13 cellular contexts compared by ENCODE assay signal in genomic region chr5:173093597-173093996, GRCh38. TPM values are rescaled to one million over a fixed set of nuclear protein-coding genes. Genes with fewer than 3 reads are reported as not detected.
DNase-seq lines count a peak whose midpoint lies in the region; ATAC-seq and TF ChIP-seq lines count a peak whose summit lies in the region.
"Had no signal": no experiment of that assay in that cellular context is flagged by ENCODE, and none has a peak within 500 bp of the region (broad histone marks: within the 10 kb centered on the region; RNA-seq: fewer than 3 reads in every experiment).

No MANE protein-coding gene starts in this region.

- no peaks in the 10 kb centered on the region for H3K27me3 ChIP-seq in Caco-2 (replicated peaks; ENCODE audit: control insufficient read depth, insufficient read depth, low read length)
- H3K27me3 ChIP-seq in RWPE2 (ENCODE audit: insufficient read depth, poor library complexity, severe bottlenecking): no peaks in the 10 kb centered on the region
- no peaks in the 10 kb centered on the region for H3K27me3 ChIP-seq in gastroesophageal sphincter
- H3K27me3 ChIP-seq in gastrocnemius medialis: no peaks in the 10 kb centered on the region
- H3K27me3 ChIP-seq: SJCRH30 had no signal

- intact Hi-C loops in Caco-2 (cut with micrococcal nuclease; ENCODE audit: unreplicated experiment) (no loop called here), gastrocnemius medialis (cut with DNase I; ENCODE audit: low total_unique reads) (no loop called here)

- H3K36me3 ChIP-seq in Caco-2 (ENCODE audit: control insufficient read depth, insufficient read depth, low read length) (peaks cover 1% of the 10 kb centered on the region; the same call in 1 of the 2 replicates), RWPE2 (ENCODE audit: low read depth) (no peaks in the 10 kb centered on the region), gastroesophageal sphincter (peaks cover 0 to 37% of the 10 kb centered on the region in 2 donors), gastrocnemius medialis (peaks cover 0 to 13% of the 10 kb centered on the region in 2 donors)
- H3K36me3 ChIP-seq: SJCRH30 had no signal

- DNase-seq in Caco-2: peak; percentile 11 to 43
- DNase-seq in RWPE2 (ENCODE audit: low spot score): no peak
- DNase-seq in gastrocnemius medialis: no peak
- DNase-seq in stimulated activated CD4-positive, alpha-beta T cell treated with anti-CD3 and anti-CD28 coated beads, Interleukin-4, amount 100 ng/mL, for 4 hours: no peak
- no peak for DNase-seq in dedifferentiated amniotic fluid mesenchymal stem cell (ENCODE audit: extremely low spot score)
- no peak for DNase-seq in activated naive CD4-positive, alpha-beta T cell treated with Interleukin-2 at 50 U/mL for 16 hours
- DNase-seq: activated naive CD8-positive, alpha-beta T cell treated with anti-CD3 and anti-CD28 coated beads, Interleukin-2, amount 10 ng/mL, durations not matched to agents 7 days and 5 days; cortex of kidney; GF-D8; stimulated activated CD4-positive, alpha-beta T cell treated with anti-CD3 and anti-CD28 coated beads, Interleukin-2, amount 100 ng/mL, for 24 hours had no signal

- ATAC-seq in RWPE2 (ENCODE audit: low read depth) (peak; percentile 45; the same call in 2 of the 3 replicates), gastroesophageal sphincter (no peak), gastrocnemius medialis (no peak), GM21529 (IDR thresholded peaks at IDR 0.05; ENCODE audit: unreplicated experiment) (no peak)

- POLR2A ChIA-PET in Caco-2 (lab: Charles Lee): no interaction called here

- peaks cover 6% of the 10 kb centered on the region for H3K36me3 Mint-ChIP-seq in Caco-2 (ENCODE audit: insufficient read depth, unreplicated experiment)

- H3K27ac ChIP-seq in RWPE2 (ENCODE audit: poor library complexity, severe bottlenecking) (peak overlapping the region; percentile 4), gastroesophageal sphincter (peak overlapping the region in 3 of 4 donors; percentile 6 to 25 (median 21)), gastrocnemius medialis (peak overlapping the region; percentile 33 to 65 (median 46))
- H3K27ac ChIP-seq: SJCRH30 had no signal

- BruUV-seq in Caco-2 (replicated peaks; lab: Mats Ljungman, UMichigan): no TSS peak

- H3K4me3 ChIP-seq in Caco-2 (ENCODE audit: low read depth, low read length) (no peak overlapping the region), RWPE2 (ENCODE audit: severe bottlenecking) (no peak overlapping the region), gastroesophageal sphincter (no peak overlapping the region), gastrocnemius medialis (no peak overlapping the region)
- H3K4me3 ChIP-seq: SJCRH30 had no signal

- H3K4me1 ChIP-seq in Caco-2: peaks cover 19% of the 10 kb centered on the region
- H3K4me1 ChIP-seq in RWPE2 (ENCODE audit: insufficient read depth, poor library complexity, severe bottlenecking): peaks cover 16% of the 10 kb centered on the region
- peaks cover 0 to 54% (median 0%) of the 10 kb centered on the region in 3 donors for H3K4me1 ChIP-seq in gastroesophageal sphincter
- peaks cover 30 to 39% of the 10 kb centered on the region in 2 donors for H3K4me1 ChIP-seq in gastrocnemius medialis

- H3K27me3 Mint-ChIP-seq in Caco-2 (ENCODE audit: insufficient read depth, unreplicated experiment): no peaks in the 10 kb centered on the region
- H3K27me3 Mint-ChIP-seq: activated naive CD8-positive, alpha-beta T cell treated with anti-CD3 and anti-CD28 coated beads, Interleukin-2, amount 10 ng/mL, durations not matched to agents 7 days and 5 days had no signal

- TF ChIP-seq CTCF in Caco-2 (IDR thresholded peaks at IDR 0.05; ENCODE audit: insufficient read depth in 1 of 2, low read depth in 1 of 2, low read length in 1 of 2, severe bottlenecking in 1 of 2, unreplicated experiment in 1 of 2) (no peak), RWPE2 (IDR thresholded peaks at IDR 0.05; ENCODE audit: poor library complexity, severe bottlenecking) (no peak), gastroesophageal sphincter (IDR thresholded peaks at IDR 0.05) (no peak), gastrocnemius medialis (IDR thresholded peaks at IDR 0.05 in 4 of 5, conservative IDR thresholded peaks at IDR 0.05 in 1 of 5) (no peak)

- peak overlapping the region; percentile 23 for H3K27ac Mint-ChIP-seq in Caco-2 (ENCODE audit: unreplicated experiment)
- H3K27ac Mint-ChIP-seq: activated naive CD8-positive, alpha-beta T cell treated with anti-CD3 and anti-CD28 coated beads, Interleukin-2, amount 10 ng/mL, durations not matched to agents 7 days and 5 days had no signal

- no peak for TF ChIP-seq EP300 in gastroesophageal sphincter (IDR thresholded peaks at IDR 0.05)

- no peaks in the 10 kb centered on the region for H3K9me3 ChIP-seq in Caco-2
- H3K9me3 ChIP-seq in RWPE2 (ENCODE audit: severe bottlenecking): no peaks in the 10 kb centered on the region
- no peaks in the 10 kb centered on the region for H3K9me3 ChIP-seq in gastroesophageal sphincter
- no peaks in the 10 kb centered on the region for H3K9me3 ChIP-seq in gastrocnemius medialis
- H3K9me3 ChIP-seq: SJCRH30 had no signal

- CTCF ChIA-PET in Caco-2 (lab: Charles Lee): no interaction called here

- H3K4me1 Mint-ChIP-seq in Caco-2 (ENCODE audit: low read depth, unreplicated experiment): peaks cover 12% of the 10 kb centered on the region

- 97 to 100% methylated on average over 3 of the region's 3 CpGs for WGBS in gastroesophageal sphincter (ENCODE audit: low coverage in 1 of 2), 2 donors

- no peak for TF ChIP-seq POLR2A in gastroesophageal sphincter (IDR thresholded peaks at IDR 0.05)
- TF ChIP-seq POLR2A in gastrocnemius medialis (IDR thresholded peaks at IDR 0.05): no peak

- no peak overlapping the region for H3K4me3 Mint-ChIP-seq in Caco-2 (ENCODE audit: unreplicated experiment)
- H3K4me3 Mint-ChIP-seq: activated naive CD8-positive, alpha-beta T cell treated with anti-CD3 and anti-CD28 coated beads, Interleukin-2, amount 10 ng/mL, durations not matched to agents 7 days and 5 days had no signal

- H3K9me3 Mint-ChIP-seq in Caco-2 (ENCODE audit: unreplicated experiment): no peaks in the 10 kb centered on the region

- in situ Hi-C loops in gastrocnemius medialis (cut with MboI; ENCODE audit: low sequenced_read_pairs in 4 of 4): no loop called here

RNA-seq across cellular contexts. Expression of gene CREBRF, which starts 37.4 kb away (rescaled TPM):
- total RNA-seq in Caco-2 (2022): 12.3 and 12.6 TPM in 2 replicates
- total RNA-seq in gastroesophageal sphincter: 10 to 100 TPM; 44.2 to 72.7 (median 64.0) TPM
- 10 to 100 TPM; 20.3 to 35.0 (median 25.5) TPM for total RNA-seq in gastrocnemius medialis

RNA-seq across cellular contexts. Expression of gene BNIP1, which starts 50.7 kb away (rescaled TPM):
- total RNA-seq in Caco-2 (2022) (13.9 and 15.3 TPM in 2 replicates), gastroesophageal sphincter (10 to 100 TPM in 1 of 4 donors, 1 to 10 TPM in 3; 6.1 to 11.5 (median 6.8) TPM), gastrocnemius medialis (10 to 100 TPM in 3 of 4 donors, 1 to 10 TPM in 1; 9.2 to 21.6 (median 17.1) TPM)

Comparison
In these comparisons a context has a peak if more than half of its experiments do, and no peak if none do; other contexts are left out.
1. DNase-seq: peak in Caco-2 (2 of 2); none in RWPE2 (single experiment), gastrocnemius medialis (0 of 2), stimulated activated CD4-positive, alpha-beta T cell treated with anti-CD3 and anti-CD28 coated beads, Interleukin-4, amount 100 ng/mL, for 4 hours (0 of 2), dedifferentiated amniotic fluid mesenchymal stem cell (single experiment) and activated naive CD4-positive, alpha-beta T cell treated with Interleukin-2 at 50 U/mL for 16 hours (single experiment).
2. Peak in every context shown above with its lines, with median percentiles within 50 percentile points of each other: H3K27ac ChIP-seq.